Comparison of ENCODE assay signal across 25 cellular contexts in genomic region chr4:104524026-104524425, GRCh38. TPM values are rescaled to one million over a fixed set of nuclear protein-coding genes. Genes with fewer than 3 reads are reported as not detected.
"Had no signal": no experiment of that assay in that cellular context is flagged by ENCODE, and none has a peak within 500 bp of the region (broad histone marks: within the 10 kb centered on the region; RNA-seq: fewer than 3 reads in every experiment).

No MANE protein-coding gene starts in this region.

- H3K27ac Mint-ChIP-seq: effector memory CD8-positive, alpha-beta T cell; naive thymus-derived CD4-positive, alpha-beta T cell; nephron progenitor cell had no signal

- H3K27ac ChIP-seq: epithelial cell of prostate, esophagus muscularis mucosa, gastroesophageal sphincter, left ventricle myocardium inferior, lower lobe of right lung, neutrophil, right atrium auricular region, sigmoid colon, skin epidermis, stomach, suprapubic skin, tibial artery, upper lobe of left lung, vagina had no signal

- H3K36me3 Mint-ChIP-seq: naive thymus-derived CD4-positive, alpha-beta T cell had no signal

- H3K4me1 ChIP-seq: esophagus muscularis mucosa, gastroesophageal sphincter, left ventricle myocardium inferior, lower lobe of right lung, right atrium auricular region, sigmoid colon, stomach, suprapubic skin, tibial artery, upper lobe of left lung, vagina had no signal

- FAIRE-seq: kidney had no signal

- H3K27me3 Mint-ChIP-seq: naive thymus-derived CD4-positive, alpha-beta T cell had no signal

- ATAC-seq: effector memory CD8-positive, alpha-beta T cell; gastroesophageal sphincter; left cardiac atrium; lower lobe of right lung; naive thymus-derived CD4-positive, alpha-beta T cell had no signal

- H3K4me3 ChIP-seq: esophagus muscularis mucosa, gastroesophageal sphincter, left ventricle myocardium inferior, lower lobe of right lung, right atrium auricular region, sigmoid colon, skin epidermis, stomach, suprapubic skin, tibial artery, upper lobe of left lung, vagina had no signal

- H3K9me3 Mint-ChIP-seq: nephron progenitor cell had no signal

- H3K27me3 ChIP-seq: esophagus muscularis mucosa, gastroesophageal sphincter, neutrophil, right atrium auricular region, sigmoid colon, stomach, suprapubic skin, tibial artery, upper lobe of left lung, vagina had no signal

- H3K9me3 ChIP-seq: esophagus muscularis mucosa, gastroesophageal sphincter, left ventricle myocardium inferior, lower lobe of right lung, neutrophil, right atrium auricular region, sigmoid colon, stomach, suprapubic skin, tibial artery, upper lobe of left lung, vagina had no signal

- DNase-seq: effector memory CD8-positive, alpha-beta T cell; foreskin fibroblast; kidney; left cardiac atrium; left ventricle myocardium inferior; lower lobe of right lung; mesendoderm; naive thymus-derived CD4-positive, alpha-beta T cell; nephron progenitor cell; posterior cingulate gyrus; sigmoid colon; stimulated activated CD4-positive, alpha-beta T cell treated with anti-CD3 and anti-CD28 coated beads, Interleukin-12 subunit alpha, Interleukin-12 subunit beta, amount 100 ng/mL, for 4 hours; stimulated activated naive CD4-positive, alpha-beta T cell; stomach; tibial artery; upper lobe of left lung had no signal

- H3K4me3 Mint-ChIP-seq: effector memory CD8-positive, alpha-beta T cell; naive thymus-derived CD4-positive, alpha-beta T cell; nephron progenitor cell had no signal

- H3K4me1 Mint-ChIP-seq: naive thymus-derived CD4-positive, alpha-beta T cell; nephron progenitor cell had no signal

- H3K36me3 ChIP-seq: esophagus muscularis mucosa, gastroesophageal sphincter, left ventricle myocardium inferior, lower lobe of right lung, neutrophil, right atrium auricular region, sigmoid colon, stomach, suprapubic skin, tibial artery, upper lobe of left lung, vagina had no signal

RNA-seq across cellular contexts. Expression of gene CXXC4, which starts 29.3 kb away (rescaled TPM):
- total RNA-seq: osteoblast had no signal
- polyA plus RNA-seq: naive thymus-derived CD4-positive, alpha-beta T cell had no signal
